Comparison of ENCODE assay signal across 18 cellular contexts in genomic region chr15:51121631-51122225, GRCh38. TPM values are rescaled to one million over a fixed set of nuclear protein-coding genes. Genes with fewer than 3 reads are reported as not detected.
A peak's percentile ranks its signal among the peaks of the same experiment; 100 is the strongest.
DNase-seq lines count a peak whose midpoint lies in the region; ATAC-seq, FAIRE-seq and TF ChIP-seq lines count a peak whose summit lies in the region.
"Had no signal": no experiment of that assay in that cellular context is flagged by ENCODE, and none has a peak within 500 bp of the region (broad histone marks: within the 10 kb centered on the region; RNA-seq: fewer than 3 reads in every experiment).

No MANE protein-coding gene starts in this region.

- DNase-seq in GM12892 (ENCODE audit: insufficient read length), result no peak
- peak; percentile 34 for DNase-seq in OCI-M1 (lab: John Stamatoyannopoulos, UW)
- DNase-seq in chondrocyte (ENCODE audit: low spot score), result no peak
- no peak for DNase-seq in NOMO-1 treated with dmso at 0.1 percent for 144 hours (lab: John Stamatoyannopoulos, UW; ENCODE audit: unreplicated experiment)
- DNase-seq in amniotic stem cell (lab: John Stamatoyannopoulos, UW), result no peak
- DNase-seq: CD8-positive, alpha-beta memory T cell; DMS79 treated with DMSO at 0.1 percent for 48 hours; GF-D8; KG1; NCI-H1092; NCI-H1694; NCI-H524 had no signal

- no peaks in the 10 kb centered on the region for H3K27me3 ChIP-seq in skeletal muscle satellite cell (ENCODE audit: control insufficient read depth, insufficient read depth, low read length)
- H3K27me3 ChIP-seq: BLaER1, MG63 had no signal

- peak overlapping the region; percentile 8 for H3K4me2 ChIP-seq in skeletal muscle satellite cell (ENCODE audit: low read length)
- H3K4me2 ChIP-seq: BLaER1 had no signal

- H3K4me1 Mint-ChIP-seq in chondrocyte (ENCODE audit: low read depth), result peaks cover 34% of the 10 kb centered on the region
- H3K4me1 Mint-ChIP-seq: CD8-positive, alpha-beta memory T cell had no signal

- H3K9me3 ChIP-seq in skeletal muscle satellite cell (replicated peaks; ENCODE audit: low read length), result no peaks in the 10 kb centered on the region
- H3K9me3 ChIP-seq: MG63 had no signal

- H3K9me3 Mint-ChIP-seq in chondrocyte (ENCODE audit: low read depth), result peaks cover 9% of the 10 kb centered on the region

- peak overlapping the region; percentile 62 for H3K27ac Mint-ChIP-seq in chondrocyte (ENCODE audit: unreplicated experiment)
- H3K27ac Mint-ChIP-seq: CD8-positive, alpha-beta memory T cell had no signal

- no peak for TF ChIP-seq POLR2A in GM12892 (IDR thresholded peaks at IDR 0.05; ENCODE audit: low read depth, low read length)

- no peak for TF ChIP-seq CTCF in chondrocyte (IDR thresholded peaks at IDR 0.05)

- peaks cover 31% of the 10 kb centered on the region for H3K4me1 ChIP-seq in skeletal muscle satellite cell (ENCODE audit: control insufficient read depth, insufficient read depth, low read length)

- no peaks in the 10 kb centered on the region for H3K27me3 Mint-ChIP-seq in chondrocyte (ENCODE audit: low read depth)

- H3K4me3 ChIP-seq in skeletal muscle satellite cell (ENCODE audit: low read length), result no peak overlapping the region
- H3K4me3 ChIP-seq: BLaER1, MG63 had no signal

- H3K4me3 Mint-ChIP-seq in chondrocyte (ENCODE audit: unreplicated experiment), result no peak overlapping the region
- H3K4me3 Mint-ChIP-seq: CD8-positive, alpha-beta memory T cell had no signal

- ATAC-seq in HG03354 (IDR thresholded peaks at IDR 0.05; ENCODE audit: poor library complexity, severe bottlenecking, unreplicated experiment) (no peak), GM21717 (IDR thresholded peaks at IDR 0.05; ENCODE audit: unreplicated experiment) (no peak)

- peak overlapping the region; percentile 47 for H3K9ac ChIP-seq in skeletal muscle satellite cell (ENCODE audit: low read depth, low read length)
- H3K9ac ChIP-seq: BLaER1 had no signal

- peaks cover 2% of the 10 kb centered on the region for H3K36me3 Mint-ChIP-seq in chondrocyte (ENCODE audit: low read depth)
- H3K36me3 Mint-ChIP-seq: CD8-positive, alpha-beta memory T cell had no signal

- peak; percentile 73 for FAIRE-seq in GM12892 (lab: Jason Lieb, UNC)
- FAIRE-seq: GM12891 had no signal

- no peaks in the 10 kb centered on the region for H3K36me3 ChIP-seq in skeletal muscle satellite cell (ENCODE audit: insufficient read depth, low read length)
- H3K36me3 ChIP-seq: BLaER1, MG63 had no signal

RNA-seq across cellular contexts. Expression of gene TNFAIP8L3, which starts 27.0 kb away (rescaled TPM):
- polyA plus RNA-seq in GM12892 (2012; ENCODE audit: missing spikeins), result 1.5 TPM
- total RNA-seq in chondrocyte, result 4.6 to 6.1 TPM (median 5.4 TPM) in 3 replicates
- total RNA-seq in skeletal muscle satellite cell (2012; rRNA removed), result 20.5 and 28.4 TPM in 2 replicates
- polyA plus RNA-seq: CD8-positive, alpha-beta memory T cell had no signal
